ENCODE assay signal across 8 cellular contexts in genomic region chr11:76669901-76670474, GRCh38. TPM values are rescaled to one million over a fixed set of nuclear protein-coding genes. Genes with fewer than 3 reads are reported as not detected.
DNase-seq lines count a peak whose midpoint lies in the region; ATAC-seq and TF ChIP-seq lines count a peak whose summit lies in the region.

No MANE protein-coding gene starts in this region.

- peak in 1 of 2 donors; percentile 43 for TF ChIP-seq EP300 in tibial nerve (IDR thresholded peaks at IDR 0.05)

- H3K27ac ChIP-seq in mammary epithelial cell (ENCODE audit: insufficient read depth, low read depth, low read length) (no peak overlapping the region), tibial nerve (peak overlapping the region; percentile 21 to 84 (median 66))

- peak overlapping the region; percentile 22 to 41 (median 38) for H3K4me3 ChIP-seq in mammary epithelial cell (replicated peaks in 1 of 3; ENCODE audit: insufficient read depth in 1 of 3, low read depth in 2 of 3, low read length in 3 of 3)
- peak overlapping the region; percentile 32 for H3K4me3 ChIP-seq in lower leg skin (ENCODE audit: low read depth, poor library complexity, severe bottlenecking)
- peak overlapping the region; percentile 51 to 62 (median 54) for H3K4me3 ChIP-seq in tibial nerve

- no peaks in the 10 kb centered on the region for H3K36me3 Mint-ChIP-seq in activated T-cell treated with anti-CD3 and anti-CD28 coated beads, Interleukin-2, amount 50 U/mL, for 72 hours (ENCODE audit: insufficient read depth in 2 of 2)

- CTCF ChIA-PET in mammary epithelial cell (lab: Charles Lee; ENCODE audit: low non-redundant PET) = no interaction called here

- H3K4me1 Mint-ChIP-seq in activated T-cell treated with anti-CD3 and anti-CD28 coated beads, Interleukin-2, amount 50 U/mL, for 72 hours (ENCODE audit: low read depth) = peaks cover 53% of the 10 kb centered on the region

- H3K79me2 ChIP-seq in mammary epithelial cell (ENCODE audit: insufficient read depth, low read length) = no peaks in the 10 kb centered on the region

- H3K9me3 ChIP-seq in mammary epithelial cell (replicated peaks; ENCODE audit: insufficient read depth, low read length) (no peaks in the 10 kb centered on the region), tibial nerve (no peaks in the 10 kb centered on the region)

- H3K9me3 Mint-ChIP-seq in activated T-cell treated with anti-CD3 and anti-CD28 coated beads, Interleukin-2, amount 50 U/mL, for 72 hours = no peaks in the 10 kb centered on the region

- no peak for TF ChIP-seq CTCF in mammary epithelial cell (conservative IDR thresholded peaks at IDR 0.05 in 1 of 2, IDR thresholded peaks at IDR 0.05 in 1 of 2; ENCODE audit: extremely low read depth in 1 of 2, insufficient read depth in 1 of 2, low read depth in 1 of 2, low read length in 2 of 2)
- no peak for TF ChIP-seq CTCF in lower leg skin (IDR thresholded peaks at IDR 0.05)
- TF ChIP-seq CTCF in tibial nerve (IDR thresholded peaks at IDR 0.05) = no peak

- no peaks in the 10 kb centered on the region for H3K4me1 ChIP-seq in mammary epithelial cell (ENCODE audit: insufficient read depth, low read length)
- H3K4me1 ChIP-seq in tibial nerve = peaks cover 0 to 79% (median 30%) of the 10 kb centered on the region in 4 donors

- DNase-seq in activated T-cell treated with anti-CD3 and anti-CD28 coated beads, Interleukin-2, amount 50 U/mL, for 72 hours = no peak
- no peak for DNase-seq in activated T-cell treated with anti-CD3 and anti-CD28 coated beads for 4 hours
- no peak for DNase-seq in mammary epithelial cell
- DNase-seq in lower leg skin (ENCODE audit: low spot score in 2 of 2) = peak; percentile 48 to 94
- DNase-seq in tibial nerve (ENCODE audit: low spot score in 2 of 2) = peak in 1 of 2 donors; percentile 13
- DNase-seq in OCI-M2 (lab: John Stamatoyannopoulos, UW; ENCODE audit: unreplicated experiment) = no peak

- H3K4me3 Mint-ChIP-seq in activated T-cell treated with anti-CD3 and anti-CD28 coated beads, Interleukin-2, amount 50 U/mL, for 72 hours = peak overlapping the region; percentile 62 to 81

- ATAC-seq in activated T-cell treated with anti-CD3 and anti-CD28 coated beads, Interleukin-2, amount 50 U/mL, for 72 hours (replicated peaks in 1 of 2) = no peak
- ATAC-seq in HG02759 (IDR thresholded peaks at IDR 0.05; ENCODE audit: unreplicated experiment) = no peak
- ATAC-seq in HG03159 (IDR thresholded peaks at IDR 0.05; ENCODE audit: unreplicated experiment) = no peak

- H2AFZ ChIP-seq in mammary epithelial cell (ENCODE audit: low read depth, low read length) = no peak overlapping the region

- H3K27me3 ChIP-seq in mammary epithelial cell (ENCODE audit: insufficient read depth, low read length) (peaks cover 5% of the 10 kb centered on the region), tibial nerve (peaks cover 0 to 11% of the 10 kb centered on the region in 2 donors)

- no peaks in the 10 kb centered on the region for H3K36me3 ChIP-seq in mammary epithelial cell (ENCODE audit: insufficient read depth, low read length)
- no peaks in the 10 kb centered on the region for H3K36me3 ChIP-seq in tibial nerve

- intact Hi-C loops in mammary epithelial cell (cut with micrococcal nuclease) = no loop called here
- intact Hi-C loops in lower leg skin (cut with DNase I; ENCODE audit: low total_unique reads) = no loop called here

- peaks cover 22% of the 10 kb centered on the region for H3K27me3 Mint-ChIP-seq in activated T-cell treated with anti-CD3 and anti-CD28 coated beads, Interleukin-2, amount 50 U/mL, for 72 hours (ENCODE audit: low read depth)

- no peak overlapping the region for H3K9ac ChIP-seq in mammary epithelial cell (ENCODE audit: insufficient read depth, low read length)

- H3K4me2 ChIP-seq in mammary epithelial cell (ENCODE audit: insufficient read depth, low read depth, low read length) = peak overlapping the region; percentile 76

- WGBS in mammary epithelial cell (ENCODE audit: low coverage, missing lambda C conversion rate) = 56% methylated on average over 11 of the region's 21 CpGs
- WGBS in lower leg skin, 2 donors = 13 to 16% methylated on average over 17 to 21 of the region's 21 CpGs
- WGBS in tibial nerve, 2 donors = 18 to 19% methylated on average over 17 to 18 of the region's 21 CpGs

- H4K20me1 ChIP-seq in mammary epithelial cell (ENCODE audit: insufficient read depth, low read length) = no peaks in the 10 kb centered on the region

- H3K27ac Mint-ChIP-seq in activated T-cell treated with anti-CD3 and anti-CD28 coated beads, Interleukin-2, amount 50 U/mL, for 72 hours = no peak overlapping the region

- in situ Hi-C loops in mammary epithelial cell (cut with MboI; ENCODE audit: low sequenced_read_pairs in 2 of 2) = no loop called here

- dilution Hi-C loops in mammary epithelial cell (cut with HindIII; ENCODE audit: low sequenced_read_pairs) = no loop called here

- no TSS peak for BruUV-seq in mammary epithelial cell (replicated peaks; lab: Mats Ljungman, UMichigan)

- no peak for TF ChIP-seq POLR2A in lower leg skin (IDR thresholded peaks at IDR 0.05)
- TF ChIP-seq POLR2A in tibial nerve (IDR thresholded peaks at IDR 0.05) = no peak

RNA-seq across cellular contexts. Expression of gene LRRC32, which starts 0.6 kb away (rescaled TPM):
- total RNA-seq in activated T-cell treated with anti-CD3 and anti-CD28 coated beads, Interleukin-2, amount 50 U/mL, for 72 hours = 10 to 100 TPM; 12.5 to 16.4 TPM
- total RNA-seq in mammary epithelial cell (under 1 TPM in 1 of 2 donors, not detected in 1; under 0.01 TPM), lower leg skin (10 to 100 TPM in 3 of 4 donors, 1 to 10 TPM in 1; 9.0 to 42.5 (median 18.7) TPM), tibial nerve (100 to 1,000 TPM in 1 of 4 donors, 10 to 100 TPM in 3; 45.0 to 117 (median 73.4) TPM)
- not detected for polyA plus RNA-seq in mammary epithelial cell
- polyA minus RNA-seq in mammary epithelial cell = not detected

Comparison
In these comparisons a context has a peak if more than half of its experiments do, and no peak if none do; other contexts are left out.
1. DNase-seq: peak in lower leg skin (2 of 2); none in activated T-cell treated with anti-CD3 and anti-CD28 coated beads, Interleukin-2, amount 50 U/mL, for 72 hours (0 of 2), activated T-cell treated with anti-CD3 and anti-CD28 coated beads for 4 hours (single experiment), mammary epithelial cell (single experiment) and OCI-M2 (single experiment).
2. RNA of gene LRRC32, which starts 0.6 kb away (total RNA-seq): 45.0 to 117 TPM in tibial nerve, 9.0 to 42.5 TPM in lower leg skin and 12.5 to 16.4 TPM in activated T-cell treated with anti-CD3 and anti-CD28 coated beads, Interleukin-2, amount 50 U/mL, for 72 hours; under 0.01 TPM in mammary epithelial cell; every median in the first group is over 10 times any median in the second.
3. Peak in every context shown above with its lines, with median percentiles within 50 percentile points of each other: H3K4me3 ChIP-seq.